ENCODE assay signal across 10 cellular contexts in the genomic region with DNA sequence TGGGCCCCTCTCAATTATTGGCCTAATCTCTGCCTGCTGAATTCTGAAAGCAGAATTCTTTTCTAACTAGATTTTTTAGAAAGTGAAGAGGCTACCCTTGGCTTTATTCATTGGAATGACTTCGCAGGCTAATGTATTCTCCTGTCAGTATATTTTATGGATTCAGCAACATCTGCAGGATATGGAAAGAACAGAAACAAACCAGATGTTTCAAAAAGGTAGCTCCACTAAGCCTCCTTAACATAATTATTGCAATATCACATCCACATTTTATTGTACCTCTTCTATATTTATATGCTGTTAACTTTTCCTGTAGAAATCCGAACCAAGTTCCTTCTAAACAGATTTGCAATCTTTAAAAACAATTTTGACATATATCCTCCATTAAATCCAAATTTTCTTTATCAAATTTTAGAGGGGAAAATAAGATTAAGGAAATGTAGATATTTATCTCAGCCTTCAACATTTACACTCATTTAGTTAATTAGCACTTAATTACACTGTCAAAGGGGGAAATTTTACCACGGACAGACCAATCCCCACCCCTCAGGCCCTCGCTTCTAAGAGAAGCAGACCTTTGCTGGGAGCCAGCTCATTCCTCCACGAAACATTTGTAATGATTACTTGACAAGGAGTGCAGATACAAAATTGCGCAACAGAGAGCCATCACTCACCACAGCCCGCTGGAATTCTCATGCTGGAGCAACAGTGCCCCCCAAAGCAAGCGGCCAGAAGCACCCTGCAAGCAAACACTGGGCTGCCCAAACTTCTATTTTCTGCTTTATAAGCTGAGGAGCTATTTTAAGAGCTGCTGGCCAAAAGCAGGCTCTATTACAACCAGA.
DNase-seq lines count a peak whose midpoint lies in the region; ATAC-seq, FAIRE-seq and TF ChIP-seq lines count a peak whose summit lies in the region.
"Had no signal": no experiment of that assay in that cellular context is flagged by ENCODE, and none has a peak within 500 bp of the region (broad histone marks: within the 10 kb centered on the region; RNA-seq: fewer than 3 reads in every experiment).

No MANE protein-coding gene starts in this region.

- H3K4me3 Mint-ChIP-seq in astrocyte (ENCODE audit: unreplicated experiment), result no peak overlapping the region
- no peak overlapping the region for H3K4me3 Mint-ChIP-seq in activated T-helper 17 cell treated with anti-CD3 and anti-CD28 coated beads, Interleukin-2, amount 50 U/mL, for 72 hours

- H3K27ac Mint-ChIP-seq in astrocyte (ENCODE audit: unreplicated experiment), result peak overlapping the region; percentile 66
- H3K27ac Mint-ChIP-seq in activated T-helper 17 cell treated with anti-CD3 and anti-CD28 coated beads, Interleukin-2, amount 50 U/mL, for 72 hours, result no peak overlapping the region
- H3K27ac Mint-ChIP-seq: activated naive CD4-positive, alpha-beta T cell treated with anti-CD3 and anti-CD28 coated beads, Interleukin-2, amount 50 U/mL, for 72 hours had no signal

- 11% methylated on average over 8 of the region's 8 CpGs for WGBS in hepatocyte (ENCODE audit: low lambda C conversion rate, missing lambda C conversion rate)

- no peak for FAIRE-seq in astrocyte (lab: Jason Lieb, UNC)
- FAIRE-seq: G401.6 had no signal

- peaks cover 9% of the 10 kb centered on the region for H3K9me3 Mint-ChIP-seq in astrocyte (ENCODE audit: unreplicated experiment)
- H3K9me3 Mint-ChIP-seq in activated T-helper 17 cell treated with anti-CD3 and anti-CD28 coated beads, Interleukin-2, amount 50 U/mL, for 72 hours, result peaks cover 10% of the 10 kb centered on the region

- no peak for ATAC-seq in GM21381 (IDR thresholded peaks at IDR 0.05; ENCODE audit: unreplicated experiment)
- ATAC-seq in activated T-helper 17 cell treated with anti-CD3 and anti-CD28 coated beads, Interleukin-2, amount 50 U/mL, for 72 hours (replicated peaks), result no peak
- ATAC-seq: activated naive CD4-positive, alpha-beta T cell treated with anti-CD3 and anti-CD28 coated beads, Interleukin-2, amount 50 U/mL, for 72 hours had no signal

- peak overlapping the region; percentile 48 for H3K4me2 ChIP-seq in astrocyte (ENCODE audit: low read length)
- peak overlapping the region; percentile 47 for H3K4me2 ChIP-seq in hepatocyte

- H3K27ac ChIP-seq in astrocyte (ENCODE audit: low read depth, low read length) (no peak overlapping the region), hepatocyte (peak overlapping the region; percentile 26)

- H3K9me3 ChIP-seq in astrocyte (ENCODE audit: insufficient read depth, low read depth, low read length) (peaks cover 9% of the 10 kb centered on the region), hepatocyte (ENCODE audit: low read depth) (no peaks in the 10 kb centered on the region)

- H3K4me1 Mint-ChIP-seq in astrocyte (ENCODE audit: low read depth, unreplicated experiment), result peaks cover 18% of the 10 kb centered on the region
- no peaks in the 10 kb centered on the region for H3K4me1 Mint-ChIP-seq in activated T-helper 17 cell treated with anti-CD3 and anti-CD28 coated beads, Interleukin-2, amount 50 U/mL, for 72 hours

- H3K27me3 Mint-ChIP-seq in astrocyte (ENCODE audit: low read depth, unreplicated experiment), result no peaks in the 10 kb centered on the region
- H3K27me3 Mint-ChIP-seq in activated T-helper 17 cell treated with anti-CD3 and anti-CD28 coated beads, Interleukin-2, amount 50 U/mL, for 72 hours, result peaks cover 19% of the 10 kb centered on the region

- H3K4me3 ChIP-seq in astrocyte (ENCODE audit: insufficient read depth, low read depth, low read length) (no peak overlapping the region), hepatocyte (no peak overlapping the region)

- H3K27me3 ChIP-seq in astrocyte (ENCODE audit: insufficient read depth, low read length), result no peaks in the 10 kb centered on the region
- no peaks in the 10 kb centered on the region for H3K27me3 ChIP-seq in hepatocyte

- no peaks in the 10 kb centered on the region for H3K36me3 Mint-ChIP-seq in astrocyte (ENCODE audit: low read depth, unreplicated experiment)
- no peaks in the 10 kb centered on the region for H3K36me3 Mint-ChIP-seq in activated T-helper 17 cell treated with anti-CD3 and anti-CD28 coated beads, Interleukin-2, amount 50 U/mL, for 72 hours (ENCODE audit: low read depth)

- H4K20me1 ChIP-seq in astrocyte (ENCODE audit: insufficient read depth, low read length) (no peaks in the 10 kb centered on the region), hepatocyte (ENCODE audit: insufficient read depth, poor library complexity, severe bottlenecking) (no peaks in the 10 kb centered on the region)

- DNase-seq in NK-92 treated with Interleukin-12 subunit alpha and Interleukin-12 subunit beta, amount 100 ng/mL, for 24 hours (lab: John Stamatoyannopoulos, UW), result peak; percentile 17
- DNase-seq in NK-92 (lab: John Stamatoyannopoulos, UW; ENCODE audit: unreplicated experiment) (no peak), NCI-H1436 treated with DMSO at 0.1 percent for 48 hours (lab: John Stamatoyannopoulos, UW) (peak; percentile 32), astrocyte (ENCODE audit: low read depth) (peak; percentile 94), hepatocyte (ENCODE audit: low spot score) (peak; percentile 93), retina (peak; percentile 73)

- H2AFZ ChIP-seq in astrocyte (ENCODE audit: low read depth, low read length), result no peak overlapping the region
- H2AFZ ChIP-seq in hepatocyte, result no peak overlapping the region

- TF ChIP-seq CTCF in astrocyte (IDR thresholded peaks at IDR 0.05; ENCODE audit: insufficient read depth, low read depth, low read length) (peak; percentile 78), hepatocyte (IDR thresholded peaks at IDR 0.05; ENCODE audit: poor library complexity) (peak; percentile 92)

- no peak overlapping the region for H3K9ac ChIP-seq in astrocyte (ENCODE audit: low read length)

- H3K36me3 ChIP-seq in astrocyte (ENCODE audit: insufficient read depth, low read length) (no peaks in the 10 kb centered on the region), hepatocyte (replicated peaks; ENCODE audit: insufficient read depth, low read depth) (no peaks in the 10 kb centered on the region)

- H3K4me1 ChIP-seq in astrocyte (ENCODE audit: insufficient read depth, low read length) (peaks cover 15% of the 10 kb centered on the region), hepatocyte (ENCODE audit: insufficient read depth) (peaks cover 13% of the 10 kb centered on the region)

- H3K9me2 ChIP-seq in hepatocyte (replicated peaks; ENCODE audit: insufficient read depth), result no peaks in the 10 kb centered on the region

- no peaks in the 10 kb centered on the region for H3K79me2 ChIP-seq in astrocyte (ENCODE audit: insufficient read depth, low read length)
- H3K79me2 ChIP-seq in hepatocyte, result no peaks in the 10 kb centered on the region
